Comparison of ENCODE assay signal across 18 cellular contexts in genomic region chr22:46099740-46100139, GRCh38. TPM values are rescaled to one million over a fixed set of nuclear protein-coding genes. Genes with fewer than 3 reads are reported as not detected.
A peak's percentile ranks its signal among the peaks of the same experiment; 100 is the strongest.
DNase-seq lines count a peak whose midpoint lies in the region; ATAC-seq and TF ChIP-seq lines count a peak whose summit lies in the region.
"Had no signal": no experiment of that assay in that cellular context is flagged by ENCODE, and none has a peak within 500 bp of the region (broad histone marks: within the 10 kb centered on the region; RNA-seq: fewer than 3 reads in every experiment).

No MANE protein-coding gene starts in this region.

- no peak overlapping the region for H3K9ac ChIP-seq in mammary epithelial cell (ENCODE audit: insufficient read depth, low read length)

- H3K9me2 ChIP-seq in OCI-LY7 (ENCODE audit: insufficient read depth, low read length): no peaks in the 10 kb centered on the region

- H3K27ac ChIP-seq in mammary epithelial cell (ENCODE audit: insufficient read depth, low read depth, low read length): no peak overlapping the region
- peak overlapping the region; percentile 81 for H3K27ac ChIP-seq in cingulate gyrus (ENCODE audit: low read depth, low read length)
- H3K27ac ChIP-seq in upper lobe of left lung: peak overlapping the region in 3 of 4 donors; percentile 30 to 98 (median 85)
- H3K27ac ChIP-seq in WERI-Rb-1: no peak overlapping the region
- H3K27ac ChIP-seq in OCI-LY7 (ENCODE audit: low read depth, low read length, poor library complexity, severe bottlenecking): no peak overlapping the region
- H3K27ac ChIP-seq: colonic mucosa had no signal

- no peak overlapping the region for H2AFZ ChIP-seq in mammary epithelial cell (ENCODE audit: low read depth, low read length)
- no peak overlapping the region for H2AFZ ChIP-seq in OCI-LY7 (ENCODE audit: low read length)

- WGBS in mammary epithelial cell (ENCODE audit: low coverage, missing lambda C conversion rate): 23% methylated on average over 3 of the region's 4 CpGs
- 56 to 73% methylated on average over 3 to 4 of the region's 4 CpGs for WGBS in upper lobe of left lung, 2 donors

- ATAC-seq in upper lobe of left lung (ENCODE audit: low FRiP score in 2 of 2): no peak
- ATAC-seq: left lung; stimulated activated memory B cell treated with anti-CD40 and anti-IgM and Interleukin-4, amounts not matched to agents 10 μg/mL and 1 μg/mL and 100 μg/mL, for 72 hours had no signal

- H3K4me3 Mint-ChIP-seq in MCF 10A (ENCODE audit: unreplicated experiment) (no peak overlapping the region), osteocyte (ENCODE audit: unreplicated experiment) (no peak overlapping the region)
- H3K4me3 Mint-ChIP-seq: activated CD4-positive, alpha-beta memory T cell treated with anti-CD3 and anti-CD28 coated beads for 36 hours; CD4-positive, alpha-beta memory T cell; natural killer cell treated with Interleukin-12 subunit alpha and Interleukin-12 subunit beta and Interleukin-15 and Interleukin-18, amount 100 ng/mL, for 72 hours; stimulated activated memory B cell treated with anti-CD40 and anti-IgM and Interleukin-4, amounts not matched to agents 10 μg/mL and 1 μg/mL and 100 μg/mL, for 72 hours had no signal

- H3K36me3 Mint-ChIP-seq in MCF 10A (ENCODE audit: insufficient read depth, unreplicated experiment) (peaks cover 76% of the 10 kb centered on the region), osteocyte (ENCODE audit: unreplicated experiment) (peaks cover 26% of the 10 kb centered on the region)
- H3K36me3 Mint-ChIP-seq: activated CD4-positive, alpha-beta memory T cell treated with anti-CD3 and anti-CD28 coated beads for 36 hours; natural killer cell treated with Interleukin-12 subunit alpha and Interleukin-12 subunit beta and Interleukin-15 and Interleukin-18, amount 100 ng/mL, for 72 hours; stimulated activated memory B cell treated with anti-CD40 and anti-IgM and Interleukin-4, amounts not matched to agents 10 μg/mL and 1 μg/mL and 100 μg/mL, for 72 hours had no signal

- POLR2A ChIA-PET in MCF 10A (lab: Yijun Ruan, JAX) (interaction anchor here (1.6 kb wide), 1 partner anchor 11 kb away, joined by 3 read pairs; no protein-coding TSS in a partner anchor), OCI-LY7 (lab: Charles Lee) (no interaction called here)

- CTCF ChIA-PET in MCF 10A (lab: Yijun Ruan, JAX): no interaction called here
- CTCF ChIA-PET in mammary epithelial cell (lab: Charles Lee; ENCODE audit: low non-redundant PET): no interaction called here
- CTCF ChIA-PET in OCI-LY7 (lab: Charles Lee; ENCODE audit: unreplicated experiment): no interaction called here

- no peak for DNase-seq in MCF 10A (ENCODE audit: unreplicated experiment)
- DNase-seq in mammary epithelial cell: no peak
- DNase-seq in osteocyte (ENCODE audit: extremely low spot score, unreplicated experiment): no peak
- DNase-seq in upper lobe of left lung: no peak
- no peak for DNase-seq in WERI-Rb-1
- DNase-seq in inferior parietal cortex (ENCODE audit: extremely low spot score): no peak
- DNase-seq in OCI-LY7 (ENCODE audit: low spot score): no peak
- DNase-seq: 8988T; activated CD4-positive, alpha-beta memory T cell treated with anti-CD3 and anti-CD28 coated beads for 36 hours; CD4-positive, alpha-beta memory T cell; colonic mucosa; erythroblast; hippocampal formation; NCI-H1092 treated with DMSO at 0.1 percent for 48 hours had no signal

- H3K4me1 Mint-ChIP-seq in MCF 10A (ENCODE audit: insufficient read depth, unreplicated experiment) (peaks cover 20% of the 10 kb centered on the region), osteocyte (ENCODE audit: unreplicated experiment) (peaks cover 35% of the 10 kb centered on the region)
- H3K4me1 Mint-ChIP-seq: stimulated activated memory B cell treated with anti-CD40 and anti-IgM and Interleukin-4, amounts not matched to agents 10 μg/mL and 1 μg/mL and 100 μg/mL, for 72 hours had no signal

- TF ChIP-seq CTCF in MCF 10A (IDR thresholded peaks at IDR 0.05; ENCODE audit: unreplicated experiment) (peak; percentile 10), mammary epithelial cell (conservative IDR thresholded peaks at IDR 0.05 in 1 of 2, IDR thresholded peaks at IDR 0.05 in 1 of 2; ENCODE audit: extremely low read depth in 1 of 2, insufficient read depth in 1 of 2, low read depth in 1 of 2, low read length in 2 of 2) (peak in 1 of 2 donors; percentile 5), osteocyte (IDR thresholded peaks at IDR 0.05) (no peak), upper lobe of left lung (IDR thresholded peaks at IDR 0.05) (peak in 1 of 6 experiments; percentile 10), WERI-Rb-1 (IDR thresholded peaks at IDR 0.05; ENCODE audit: low read depth, low read length) (no peak), OCI-LY7 (conservative IDR thresholded peaks at IDR 0.05; ENCODE audit: low read length) (no peak)

- no peaks in the 10 kb centered on the region for H3K27me3 ChIP-seq in mammary epithelial cell (ENCODE audit: insufficient read depth, low read length)
- no peaks in the 10 kb centered on the region for H3K27me3 ChIP-seq in upper lobe of left lung
- H3K27me3 ChIP-seq in WERI-Rb-1 (ENCODE audit: insufficient read depth, low read depth, severe bottlenecking): no peaks in the 10 kb centered on the region
- H3K27me3 ChIP-seq: colonic mucosa, left lung had no signal

- H3K27ac Mint-ChIP-seq in MCF 10A (ENCODE audit: low read depth, unreplicated experiment) (no peak overlapping the region), osteocyte (ENCODE audit: unreplicated experiment) (peak overlapping the region; percentile 50)
- H3K27ac Mint-ChIP-seq: activated CD4-positive, alpha-beta memory T cell treated with anti-CD3 and anti-CD28 coated beads for 36 hours; CD4-positive, alpha-beta memory T cell; natural killer cell treated with Interleukin-12 subunit alpha and Interleukin-12 subunit beta and Interleukin-15 and Interleukin-18, amount 100 ng/mL, for 72 hours; stimulated activated memory B cell treated with anti-CD40 and anti-IgM and Interleukin-4, amounts not matched to agents 10 μg/mL and 1 μg/mL and 100 μg/mL, for 72 hours had no signal

- H3K27me3 Mint-ChIP-seq in MCF 10A (ENCODE audit: insufficient read depth, unreplicated experiment) (no peaks in the 10 kb centered on the region), osteocyte (ENCODE audit: unreplicated experiment) (no peaks in the 10 kb centered on the region)
- H3K27me3 Mint-ChIP-seq: activated CD4-positive, alpha-beta memory T cell treated with anti-CD3 and anti-CD28 coated beads for 36 hours; CD4-positive, alpha-beta memory T cell; natural killer cell treated with Interleukin-12 subunit alpha and Interleukin-12 subunit beta and Interleukin-15 and Interleukin-18, amount 100 ng/mL, for 72 hours; stimulated activated memory B cell treated with anti-CD40 and anti-IgM and Interleukin-4, amounts not matched to agents 10 μg/mL and 1 μg/mL and 100 μg/mL, for 72 hours had no signal

- TF ChIP-seq POLR2A in upper lobe of left lung (IDR thresholded peaks at IDR 0.05): no peak

- in situ Hi-C loops in mammary epithelial cell (cut with MboI; ENCODE audit: low sequenced_read_pairs in 2 of 2): loop anchor here in 1 of 2 donors (25.0 kb wide), 1 partner anchor 438 kb away; the partner anchor contains the start of gene CELSR1

- intact Hi-C loops in MCF 10A (cut with micrococcal nuclease) (no loop called here), mammary epithelial cell (cut with micrococcal nuclease) (no loop called here), OCI-LY7 (cut with micrococcal nuclease; ENCODE audit: unreplicated experiment) (no loop called here)

- dilution Hi-C loops in mammary epithelial cell (cut with HindIII; ENCODE audit: low sequenced_read_pairs): no loop called here

- H3K4me2 ChIP-seq in mammary epithelial cell (ENCODE audit: insufficient read depth, low read depth, low read length) (no peak overlapping the region), OCI-LY7 (ENCODE audit: low read length) (no peak overlapping the region)

- H4K20me1 ChIP-seq in mammary epithelial cell (ENCODE audit: insufficient read depth, low read length) (no peaks in the 10 kb centered on the region), OCI-LY7 (ENCODE audit: insufficient read depth, low read length) (no peaks in the 10 kb centered on the region)

- H3K36me3 ChIP-seq in mammary epithelial cell (ENCODE audit: insufficient read depth, low read length): peaks cover 29% of the 10 kb centered on the region
- H3K36me3 ChIP-seq in upper lobe of left lung: peaks cover 9 to 73% (median 63%) of the 10 kb centered on the region in 4 donors
- no peaks in the 10 kb centered on the region for H3K36me3 ChIP-seq in WERI-Rb-1
- H3K36me3 ChIP-seq in OCI-LY7 (ENCODE audit: insufficient read depth, low read length): no peaks in the 10 kb centered on the region

- H3K4me1 ChIP-seq in mammary epithelial cell (ENCODE audit: insufficient read depth, low read length) (peaks cover 82% of the 10 kb centered on the region), upper lobe of left lung (peaks cover 42 to 75% (median 61%) of the 10 kb centered on the region in 4 donors), OCI-LY7 (ENCODE audit: insufficient read depth, low read length, poor library complexity, severe bottlenecking) (no peaks in the 10 kb centered on the region)
- H3K4me1 ChIP-seq: colonic mucosa had no signal

- BruUV-seq in MCF 10A (replicated peaks; lab: Mats Ljungman, UMichigan) (TSS peak; percentile 1), mammary epithelial cell (replicated peaks; lab: Mats Ljungman, UMichigan) (no TSS peak), OCI-LY7 (replicated peaks; lab: Mats Ljungman, UMichigan) (no TSS peak)

- H3K79me2 ChIP-seq in mammary epithelial cell (ENCODE audit: insufficient read depth, low read length) (peaks cover 87% of the 10 kb centered on the region), OCI-LY7 (ENCODE audit: insufficient read depth, low read depth, low read length) (no peaks in the 10 kb centered on the region)

- no peak for TF ChIP-seq EP300 in upper lobe of left lung (IDR thresholded peaks at IDR 0.05)

- H3K4me3 ChIP-seq in mammary epithelial cell (replicated peaks in 1 of 3; ENCODE audit: insufficient read depth in 1 of 3, low read depth in 2 of 3, low read length in 3 of 3): no peak overlapping the region
- no peak overlapping the region for H3K4me3 ChIP-seq in upper lobe of left lung
- H3K4me3 ChIP-seq in WERI-Rb-1 (ENCODE audit: low read depth, low read length): no peak overlapping the region
- no peak overlapping the region for H3K4me3 ChIP-seq in OCI-LY7 (ENCODE audit: low read depth, low read length, poor library complexity, severe bottlenecking)
- H3K4me3 ChIP-seq: colonic mucosa, left lung had no signal

- H3K9me3 ChIP-seq in mammary epithelial cell (replicated peaks; ENCODE audit: insufficient read depth, low read length) (no peaks in the 10 kb centered on the region), upper lobe of left lung (no peaks in the 10 kb centered on the region), WERI-Rb-1 (ENCODE audit: severe bottlenecking) (no peaks in the 10 kb centered on the region), OCI-LY7 (ENCODE audit: low read length) (no peaks in the 10 kb centered on the region)
- H3K9me3 ChIP-seq: colonic mucosa, left lung had no signal

- H3K9me3 Mint-ChIP-seq in MCF 10A (ENCODE audit: unreplicated experiment): no peaks in the 10 kb centered on the region
- no peaks in the 10 kb centered on the region for H3K9me3 Mint-ChIP-seq in osteocyte (ENCODE audit: unreplicated experiment)
- H3K9me3 Mint-ChIP-seq: activated CD4-positive, alpha-beta memory T cell treated with anti-CD3 and anti-CD28 coated beads for 36 hours; CD4-positive, alpha-beta memory T cell; natural killer cell treated with Interleukin-12 subunit alpha and Interleukin-12 subunit beta and Interleukin-15 and Interleukin-18, amount 100 ng/mL, for 72 hours; stimulated activated memory B cell treated with anti-CD40 and anti-IgM and Interleukin-4, amounts not matched to agents 10 μg/mL and 1 μg/mL and 100 μg/mL, for 72 hours had no signal

RNA-seq across cellular contexts. Expression of gene PPARA, which starts 50.6 kb away (rescaled TPM):
- total RNA-seq in MCF 10A (2022) (8.0 and 10.1 TPM in 2 replicates), mammary epithelial cell (10 to 100 TPM; 10.3 to 15.5 TPM), osteocyte (21.8 and 21.9 TPM in 2 replicates), upper lobe of left lung (10 to 100 TPM; 10.2 to 27.0 (median 20.9) TPM), OCI-LY7 (2022) (10.5 and 16.4 TPM in 2 replicates)
- 7.4 TPM for polyA plus RNA-seq in mammary epithelial cell
- polyA minus RNA-seq in mammary epithelial cell: 46.3 TPM
- 0.90 and 3.3 TPM in 2 replicates for total RNA-seq in OCI-LY7 (2014; rRNA removed; shearing (Covaris generic))

Comparison
In these comparisons a context has a peak if more than half of its experiments do, and no peak if none do; other contexts are left out.
1. H3K27ac ChIP-seq: peak in cingulate gyrus (single experiment) and upper lobe of left lung (3 of 4); none in mammary epithelial cell (single experiment), WERI-Rb-1 (single experiment) and OCI-LY7 (single experiment).